In genomic region chr16:4094138-4094773, GRCh38 we compare ENCODE assay signal across 15 cellular contexts. TPM values are rescaled to one million over a fixed set of nuclear protein-coding genes. Genes with fewer than 3 reads are reported as not detected.
DNase-seq lines count a peak whose midpoint lies in the region; ATAC-seq and TF ChIP-seq lines count a peak whose summit lies in the region.
"Had no signal": no experiment of that assay in that cellular context is flagged by ENCODE, and none has a peak within 500 bp of the region (broad histone marks: within the 10 kb centered on the region; RNA-seq: fewer than 3 reads in every experiment).

No MANE protein-coding gene starts in this region.

- intact Hi-C loops in A673 (cut with micrococcal nuclease; ENCODE audit: unreplicated experiment), result no loop called here
- intact Hi-C loops in ascending aorta (cut with DNase I), result loop anchor here (2.0 to 5.0 kb wide), 2 partner anchors 21 to 142 kb away; no protein-coding TSS in a partner anchor

- no peak for TF ChIP-seq CTCF in A673 (conservative IDR thresholded peaks at IDR 0.05; ENCODE audit: low read depth, low read length)
- TF ChIP-seq CTCF in ascending aorta (IDR thresholded peaks at IDR 0.05), result no peak
- no peak for TF ChIP-seq CTCF in GM10248 (IDR thresholded peaks at IDR 0.05; ENCODE audit: control extremely low read depth, extremely low read depth, low read depth, missing control alignments)

- no peak for DNase-seq in A673 (ENCODE audit: low spot score)
- peak in 1 of 2 donors; percentile 43 for DNase-seq in ascending aorta (ENCODE audit: low spot score in 2 of 2)
- DNase-seq in left kidney (ENCODE audit: low read depth, low spot score), result peak; percentile 84
- no peak for DNase-seq in GM10248 (ENCODE audit: extremely low spot score)
- DNase-seq in cortex of kidney (lab: John Stamatoyannopoulos, UW), result no peak
- DNase-seq in stimulated activated CD4-positive, alpha-beta T cell treated with anti-CD3 and anti-CD28 coated beads, Interleukin-4, amount 100 ng/mL, for 1 hour, result no peak
- DNase-seq: activated CD4-positive, alpha-beta memory T cell treated with anti-CD3 and anti-CD28 coated beads for 36 hours; anterior cingulate cortex; effector memory CD8-positive, alpha-beta T cell; foreskin keratinocyte; NCI-H226; stimulated activated CD4-positive, alpha-beta T cell treated with anti-CD3 and anti-CD28 coated beads, Interleukin-4, amount 100 ng/mL, for 24 hours had no signal

- H3K36me3 ChIP-seq in A673 (ENCODE audit: insufficient read depth, low read length, poor library complexity, severe bottlenecking) (no peaks in the 10 kb centered on the region), ascending aorta (no peaks in the 10 kb centered on the region), rectal smooth muscle tissue (ENCODE audit: control insufficient read depth, insufficient read depth, low read length) (no peaks in the 10 kb centered on the region)
- H3K36me3 ChIP-seq: prostate gland had no signal

- H3K27me3 ChIP-seq in A673 (replicated peaks; ENCODE audit: insufficient read depth, low read depth, low read length, poor library complexity) (no peaks in the 10 kb centered on the region), ascending aorta (no peaks in the 10 kb centered on the region), rectal smooth muscle tissue (ENCODE audit: control insufficient read depth, insufficient read depth, low read length) (no peaks in the 10 kb centered on the region)
- H3K27me3 ChIP-seq: foreskin keratinocyte had no signal

- H3K4me1 ChIP-seq in A673 (ENCODE audit: insufficient read depth, low read length, poor library complexity, severe bottlenecking) (peaks cover 36% of the 10 kb centered on the region), ascending aorta (peaks cover 19 to 54% of the 10 kb centered on the region in 2 donors), rectal smooth muscle tissue (ENCODE audit: control insufficient read depth, insufficient read depth, low read length) (peaks cover 5% of the 10 kb centered on the region)
- H3K4me1 ChIP-seq: foreskin keratinocyte, prostate gland had no signal

- CTCF ChIA-PET in A673 (lab: Charles Lee), result interaction anchor here (0.6 kb wide), 1 partner anchor 55 kb away, joined by 7 read pairs; no protein-coding TSS in a partner anchor
- CTCF ChIA-PET in GM10248 (lab: Yijun Ruan, JAX), result interaction anchor here (2.4 kb wide), 1 partner anchor 10 kb away, joined by 8 read pairs; no protein-coding TSS in a partner anchor

- POLR2A ChIA-PET in A673 (lab: Charles Lee; ENCODE audit: low non-redundant PET) (no interaction called here), GM10248 (lab: Yijun Ruan, JAX) (no interaction called here)

- H3K9ac ChIP-seq in rectal smooth muscle tissue (ENCODE audit: low read length), result no peak overlapping the region

- no TSS peak for BruUV-seq in A673 (replicated peaks; lab: Mats Ljungman, UMichigan)

- H3K9me3 ChIP-seq in A673 (ENCODE audit: low read depth, low read length, poor library complexity, severe bottlenecking), result no peaks in the 10 kb centered on the region
- no peaks in the 10 kb centered on the region for H3K9me3 ChIP-seq in ascending aorta
- H3K9me3 ChIP-seq: prostate gland had no signal

- ATAC-seq in HG03457 (IDR thresholded peaks at IDR 0.05; ENCODE audit: unreplicated experiment), result no peak
- ATAC-seq: effector memory CD8-positive, alpha-beta T cell; foreskin keratinocyte had no signal

- H3K4me3 ChIP-seq in A673 (ENCODE audit: low read depth, low read length, poor library complexity, severe bottlenecking) (no peak overlapping the region), ascending aorta (peak overlapping the region in 1 of 2 donors; percentile 57), rectal smooth muscle tissue (ENCODE audit: low read length) (no peak overlapping the region)
- H3K4me3 ChIP-seq: prostate gland had no signal

- H3K27ac ChIP-seq in A673 (ENCODE audit: low read depth, low read length, poor library complexity, severe bottlenecking) (peak overlapping the region; percentile 37), ascending aorta (peak overlapping the region; percentile 81 to 92), rectal smooth muscle tissue (ENCODE audit: low read depth, low read length) (peak overlapping the region; percentile 60)
- H3K27ac ChIP-seq: foreskin keratinocyte, prostate gland had no signal

RNA-seq across cellular contexts. Expression of gene ADCY9, which starts 22.0 kb away (rescaled TPM):
- total RNA-seq in A673 (2021) (7.0 and 8.8 TPM in 2 replicates), ascending aorta (49.7 TPM)
